In the genomic region with DNA sequence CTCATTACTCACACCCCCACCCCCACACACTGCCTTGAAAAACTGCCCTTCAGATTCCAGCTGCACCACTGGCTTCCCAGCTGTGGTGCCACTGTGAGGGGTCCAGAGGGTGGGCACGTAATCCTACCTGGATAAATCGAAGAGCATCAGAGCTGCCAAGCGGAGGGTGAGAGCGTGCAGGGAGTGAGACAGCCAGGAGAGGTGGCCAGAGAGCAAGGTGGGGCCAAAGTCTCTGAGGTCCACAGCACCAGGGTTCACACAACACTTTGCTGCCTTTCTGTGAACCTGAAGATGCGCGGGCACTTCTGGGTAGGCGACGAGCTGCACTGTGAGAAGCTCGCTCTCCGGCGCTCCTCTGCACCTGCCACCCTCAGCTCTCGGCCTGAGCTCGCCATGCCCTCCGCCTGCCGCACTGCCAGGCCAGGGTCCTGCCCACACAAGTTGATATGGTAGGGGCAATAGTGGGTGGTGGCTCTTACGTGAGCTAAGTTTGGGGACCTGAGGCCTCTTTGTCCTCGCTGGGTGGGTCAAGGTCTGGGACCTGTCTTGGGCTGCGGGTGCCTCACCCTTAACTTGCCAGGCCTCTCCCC, we compare ENCODE assay signal across 30 cellular contexts.
A peak's percentile ranks its signal among the peaks of the same experiment; 100 is the strongest.
DNase-seq lines count a peak whose midpoint lies in the region; ATAC-seq, FAIRE-seq and TF ChIP-seq lines count a peak whose summit lies in the region.
"Had no signal": no experiment of that assay in that cellular context is flagged by ENCODE, and none has a peak within 500 bp of the region (broad histone marks: within the 10 kb centered on the region; RNA-seq: fewer than 3 reads in every experiment).

No MANE protein-coding gene starts in this region.

- no peaks in the 10 kb centered on the region for H3K36me3 ChIP-seq in H1 (ENCODE audit: control insufficient read depth in 2 of 4, insufficient read depth in 4 of 4, low read length in 3 of 4)
- H3K36me3 ChIP-seq: BLaER1 treated with 17β-estradiol and CSF1 and Interleukin-3, amounts not matched to agents 10 nM and 100 nM; SJSA1 had no signal

- no peak overlapping the region for H3K9ac ChIP-seq in H1 (replicated peaks in 1 of 4; ENCODE audit: extremely low read depth in 1 of 4, low read depth in 3 of 4, low read length in 3 of 4)
- H3K9ac ChIP-seq: BLaER1 treated with 17β-estradiol and CSF1 and Interleukin-3, amounts not matched to agents 10 nM and 100 nM had no signal

- no peak for DNase-seq in stimulated activated naive CD8-positive, alpha-beta T cell treated with anti-CD3 and anti-CD28 coated beads, Interleukin-15, amount 100 ng/mL, for 72 hours
- DNase-seq in H1 (ENCODE audit: low read depth in 1 of 2, low spot score in 2 of 2), result peak in 1 of 2 experiments; percentile 44
- peak; percentile 77 for DNase-seq in mesenteric fat pad (ENCODE audit: low spot score)
- no peak for DNase-seq in urothelium cell line (ENCODE audit: low spot score)
- DNase-seq in HFFc6, result no peak
- no peak for DNase-seq in NCI-H1436 treated with DMSO at 0.1 percent for 48 hours (lab: John Stamatoyannopoulos, UW)
- DNase-seq: AML-193; CD4-positive, alpha-beta T cell; DMS53; GOT3; Karpas-422; NCI-H1092; NCI-H1417 treated with DMSO at 0.1 percent for 48 hours; NCI-H187; NCI-H2081 treated with DMSO at 0.1 percent for 48 hours; NCI-H2171 treated with DMSO at 0.1 percent for 48 hours; NCI-H345; NCI-H524; NCI-H748 treated with DMSO at 0.1 percent for 48 hours; NK-92 treated with Interleukin-12 subunit alpha and Interleukin-12 subunit beta, amount 100 ng/mL, for 24 hours; PC-3; Right ventricle myocardium superior had no signal

- no peaks in the 10 kb centered on the region for H3K79me1 ChIP-seq in H1 (ENCODE audit: low read depth, low read length)

- H2BK20ac ChIP-seq in H1 (ENCODE audit: low read length), result no peak overlapping the region

- H3K4ac ChIP-seq in H1 (replicated peaks; ENCODE audit: insufficient read length, low read depth, low read length), result no peak overlapping the region

- no peak for TF ChIP-seq POLR2A in H1 (IDR thresholded peaks at IDR 0.05; ENCODE audit: control extremely low read depth in 1 of 2, low read depth in 2 of 2, low read length in 2 of 2)

- peaks cover 5% of the 10 kb centered on the region in 2 experiments; a peak in 2 of 4 replicates for H3K9me3 ChIP-seq in H1 (ENCODE audit: insufficient read depth in 2 of 2, low read depth in 1 of 2, low read length in 1 of 2)
- H3K9me3 ChIP-seq: BLaER1 treated with 17β-estradiol and CSF1 and Interleukin-3, amounts not matched to agents 10 nM and 100 nM; SJSA1 had no signal

- H4K91ac ChIP-seq in H1 (replicated peaks; ENCODE audit: insufficient read length, low read length), result no peak overlapping the region

- no peak overlapping the region for H2BK15ac ChIP-seq in H1 (ENCODE audit: low read length)

- no peak overlapping the region for H3K56ac ChIP-seq in H1 (replicated peaks; ENCODE audit: insufficient read length, low read depth, low read length)

- peak overlapping the region; percentile 41 for H3K27ac Mint-ChIP-seq in stimulated activated naive CD8-positive, alpha-beta T cell treated with anti-CD3 and anti-CD28 coated beads, Interleukin-15, Interleukin-2, amounts not matched to agents 100 ng/mL and 50 ng/mL, for 24 hours
- H3K27ac Mint-ChIP-seq in stimulated activated naive CD8-positive, alpha-beta T cell treated with anti-CD3 and anti-CD28 coated beads, Interleukin-15, amount 100 ng/mL, for 72 hours, result no peak overlapping the region
- no peak overlapping the region for H3K27ac Mint-ChIP-seq in HFFc6
- H3K27ac Mint-ChIP-seq: CD4-positive, alpha-beta T cell had no signal

- no peak overlapping the region for H2BK5ac ChIP-seq in H1 (ENCODE audit: low read depth, low read length)

- no peaks in the 10 kb centered on the region for H3K23me2 ChIP-seq in H1 (ENCODE audit: low read depth, low read length)

- no peaks in the 10 kb centered on the region for H3K9me3 Mint-ChIP-seq in stimulated activated naive CD8-positive, alpha-beta T cell treated with anti-CD3 and anti-CD28 coated beads, Interleukin-15, Interleukin-2, amounts not matched to agents 100 ng/mL and 50 ng/mL, for 24 hours
- no peaks in the 10 kb centered on the region for H3K9me3 Mint-ChIP-seq in stimulated activated naive CD8-positive, alpha-beta T cell treated with anti-CD3 and anti-CD28 coated beads, Interleukin-15, amount 100 ng/mL, for 72 hours
- no peaks in the 10 kb centered on the region for H3K9me3 Mint-ChIP-seq in HFFc6
- H3K9me3 Mint-ChIP-seq: CD4-positive, alpha-beta T cell had no signal

- no peak overlapping the region for H3K27ac ChIP-seq in H1 (ENCODE audit: low read depth, low read length)
- H3K27ac ChIP-seq: A549; BLaER1 treated with 17β-estradiol and CSF1 and Interleukin-3, amounts not matched to agents 10 nM and 100 nM; HL-60; SJSA1 had no signal

- no peak overlapping the region for H3K4me3 ChIP-seq in H1 (ENCODE audit: extremely low read depth in 1 of 4, insufficient read depth in 2 of 4, low read depth in 3 of 4, low read length in 4 of 4)
- H3K4me3 ChIP-seq: A549; BLaER1 treated with 17β-estradiol and CSF1 and Interleukin-3, amounts not matched to agents 10 nM and 100 nM; SJSA1 had no signal

- no peak overlapping the region for H2AK5ac ChIP-seq in H1 (ENCODE audit: low read depth, low read length)

- H3K4me2 ChIP-seq in H1 (ENCODE audit: insufficient read depth in 1 of 2, low read depth in 2 of 2, low read length in 2 of 2), result no peak overlapping the region
- H3K4me2 ChIP-seq: A549; BLaER1 treated with 17β-estradiol and CSF1 and Interleukin-3, amounts not matched to agents 10 nM and 100 nM had no signal

- CTCF ChIA-PET in H1 (lab: Charles Lee; ENCODE audit: partially characterized antibody), result interaction anchor here (0.6 to 9.1 kb wide), 30 partner anchors 9 to 743 kb away, joined by 3 to 64 read pairs (median 5); a partner anchor contains a TSS

- TF ChIP-seq CTCF in H1 (IDR thresholded peaks at IDR 0.05; ENCODE audit: control extremely low read depth in 1 of 3, insufficient read depth in 1 of 3, low read depth in 1 of 3, low read length in 3 of 3), result peak; percentile 44 to 58 (median 57)
- TF ChIP-seq CTCF in HFFc6 (IDR thresholded peaks at IDR 0.05), result no peak

- FAIRE-seq in H1 (lab: Jason Lieb, UNC) (no peak), urothelium cell line (lab: Jason Lieb, UNC) (peak; percentile 35)
- FAIRE-seq: A549, D721Med had no signal

- H3K27me3 Mint-ChIP-seq in stimulated activated naive CD8-positive, alpha-beta T cell treated with anti-CD3 and anti-CD28 coated beads, Interleukin-15, Interleukin-2, amounts not matched to agents 100 ng/mL and 50 ng/mL, for 24 hours, result peaks cover 9% of the 10 kb centered on the region
- peaks cover 21% of the 10 kb centered on the region for H3K27me3 Mint-ChIP-seq in stimulated activated naive CD8-positive, alpha-beta T cell treated with anti-CD3 and anti-CD28 coated beads, Interleukin-15, amount 100 ng/mL, for 72 hours
- peaks cover 6% of the 10 kb centered on the region for H3K27me3 Mint-ChIP-seq in HFFc6 (ENCODE audit: insufficient read depth)

- no peak overlapping the region for H2BK120ac ChIP-seq in H1 (replicated peaks; ENCODE audit: low read depth, low read length)

- TF ChIP-seq RAD21 in H1 (IDR thresholded peaks at IDR 0.05 in 1 of 2, conservative IDR thresholded peaks at IDR 0.05 in 1 of 2; ENCODE audit: low read depth in 2 of 2, low read length in 2 of 2), result peak; percentile 54 to 60

- WGBS in H1 (ENCODE audit: extremely low coverage in 1 of 2, insufficient coverage in 1 of 2, insufficient read length in 1 of 2, insufficient replicate concordance in 2 of 2, low coverage in 1 of 2, low lambda C conversion rate in 2 of 2, missing lambda C conversion rate in 1 of 2), 2 experiments, result 92% methylated on average over 18 of the region's 18 CpGs; no CpG with 5 or more reads in 1 of the 2 experiments

- TF ChIP-seq EP300 in H1 (IDR thresholded peaks at IDR 0.05; ENCODE audit: borderline replicate concordance in 1 of 2, low read depth in 2 of 2, low read length in 2 of 2), result no peak

- peak overlapping the region; percentile 54 for H4K8ac ChIP-seq in H1 (ENCODE audit: extremely low read depth, insufficient read depth, low read length)

- no peaks in the 10 kb centered on the region for H3K4me1 Mint-ChIP-seq in stimulated activated naive CD8-positive, alpha-beta T cell treated with anti-CD3 and anti-CD28 coated beads, Interleukin-15, Interleukin-2, amounts not matched to agents 100 ng/mL and 50 ng/mL, for 24 hours (ENCODE audit: low read depth)
- no peaks in the 10 kb centered on the region for H3K4me1 Mint-ChIP-seq in stimulated activated naive CD8-positive, alpha-beta T cell treated with anti-CD3 and anti-CD28 coated beads, Interleukin-15, amount 100 ng/mL, for 72 hours
- no peaks in the 10 kb centered on the region for H3K4me1 Mint-ChIP-seq in HFFc6 (ENCODE audit: low read depth)

- H3K23ac ChIP-seq in H1 (ENCODE audit: insufficient read length), result no peak overlapping the region

- H3K36me3 Mint-ChIP-seq in stimulated activated naive CD8-positive, alpha-beta T cell treated with anti-CD3 and anti-CD28 coated beads, Interleukin-15, Interleukin-2, amounts not matched to agents 100 ng/mL and 50 ng/mL, for 24 hours (ENCODE audit: low read depth), result no peaks in the 10 kb centered on the region
- no peaks in the 10 kb centered on the region for H3K36me3 Mint-ChIP-seq in HFFc6 (ENCODE audit: low read depth)

- no peak overlapping the region for H4K5ac ChIP-seq in H1 (ENCODE audit: insufficient read length, low read depth, low read length)

- ATAC-seq in stimulated activated naive CD8-positive, alpha-beta T cell treated with anti-CD3 and anti-CD28 coated beads, Interleukin-15, amount 100 ng/mL, for 72 hours, result no peak
- ATAC-seq in GM21381 (IDR thresholded peaks at IDR 0.05; ENCODE audit: unreplicated experiment), result no peak
- ATAC-seq: A549, HCT116, PC-3 had no signal

- no peak overlapping the region for H3K18ac ChIP-seq in H1 (ENCODE audit: extremely low read depth, low read length)

- H3K4me3 Mint-ChIP-seq in stimulated activated naive CD8-positive, alpha-beta T cell treated with anti-CD3 and anti-CD28 coated beads, Interleukin-15, Interleukin-2, amounts not matched to agents 100 ng/mL and 50 ng/mL, for 24 hours, result no peak overlapping the region
- H3K4me3 Mint-ChIP-seq in stimulated activated naive CD8-positive, alpha-beta T cell treated with anti-CD3 and anti-CD28 coated beads, Interleukin-15, amount 100 ng/mL, for 72 hours, result no peak overlapping the region
- H3K4me3 Mint-ChIP-seq in HFFc6, result no peak overlapping the region
- H3K4me3 Mint-ChIP-seq: CD4-positive, alpha-beta T cell had no signal

- no peaks in the 10 kb centered on the region for H3K79me2 ChIP-seq in H1 (ENCODE audit: control insufficient read depth in 1 of 2, insufficient read depth in 2 of 2, low read length in 2 of 2)

- H2AFZ ChIP-seq in H1 (ENCODE audit: low read length), result no peak overlapping the region

- no peaks in the 10 kb centered on the region; a peak in 1 of 7 replicates for H3K4me1 ChIP-seq in H1 (replicated peaks in 1 of 4; ENCODE audit: control insufficient read depth in 3 of 4, insufficient read depth in 4 of 4, low read length in 3 of 4)
- H3K4me1 ChIP-seq: A549; BLaER1 treated with 17β-estradiol and CSF1 and Interleukin-3, amounts not matched to agents 10 nM and 100 nM; SJSA1 had no signal

- no peaks in the 10 kb centered on the region for H3K27me3 ChIP-seq in H1 (replicated peaks in 1 of 4; ENCODE audit: control insufficient read depth in 3 of 4, extremely low read depth in 1 of 4, insufficient read depth in 3 of 4, low read length in 3 of 4)
- H3K27me3 ChIP-seq: BLaER1 treated with 17β-estradiol and CSF1 and Interleukin-3, amounts not matched to agents 10 nM and 100 nM; SJSA1 had no signal

- POLR2A ChIA-PET in H1 (lab: Charles Lee; ENCODE audit: partially characterized antibody), result interaction anchor here (1.2 kb wide), 1 partner anchor 14 kb away, joined by 3 read pairs; no protein-coding TSS in a partner anchor

- H3K14ac ChIP-seq in H1 (ENCODE audit: insufficient read length), result no peak overlapping the region

- H2BK12ac ChIP-seq in H1 (ENCODE audit: low read depth, low read length), result no peak overlapping the region

- H4K20me1 ChIP-seq in H1 (replicated peaks in 1 of 2; ENCODE audit: control insufficient read depth in 1 of 2, insufficient read depth in 2 of 2, low read length in 2 of 2), result no peaks in the 10 kb centered on the region
- H4K20me1 ChIP-seq: BLaER1 treated with 17β-estradiol and CSF1 and Interleukin-3, amounts not matched to agents 10 nM and 100 nM had no signal
